In the genomic region with DNA sequence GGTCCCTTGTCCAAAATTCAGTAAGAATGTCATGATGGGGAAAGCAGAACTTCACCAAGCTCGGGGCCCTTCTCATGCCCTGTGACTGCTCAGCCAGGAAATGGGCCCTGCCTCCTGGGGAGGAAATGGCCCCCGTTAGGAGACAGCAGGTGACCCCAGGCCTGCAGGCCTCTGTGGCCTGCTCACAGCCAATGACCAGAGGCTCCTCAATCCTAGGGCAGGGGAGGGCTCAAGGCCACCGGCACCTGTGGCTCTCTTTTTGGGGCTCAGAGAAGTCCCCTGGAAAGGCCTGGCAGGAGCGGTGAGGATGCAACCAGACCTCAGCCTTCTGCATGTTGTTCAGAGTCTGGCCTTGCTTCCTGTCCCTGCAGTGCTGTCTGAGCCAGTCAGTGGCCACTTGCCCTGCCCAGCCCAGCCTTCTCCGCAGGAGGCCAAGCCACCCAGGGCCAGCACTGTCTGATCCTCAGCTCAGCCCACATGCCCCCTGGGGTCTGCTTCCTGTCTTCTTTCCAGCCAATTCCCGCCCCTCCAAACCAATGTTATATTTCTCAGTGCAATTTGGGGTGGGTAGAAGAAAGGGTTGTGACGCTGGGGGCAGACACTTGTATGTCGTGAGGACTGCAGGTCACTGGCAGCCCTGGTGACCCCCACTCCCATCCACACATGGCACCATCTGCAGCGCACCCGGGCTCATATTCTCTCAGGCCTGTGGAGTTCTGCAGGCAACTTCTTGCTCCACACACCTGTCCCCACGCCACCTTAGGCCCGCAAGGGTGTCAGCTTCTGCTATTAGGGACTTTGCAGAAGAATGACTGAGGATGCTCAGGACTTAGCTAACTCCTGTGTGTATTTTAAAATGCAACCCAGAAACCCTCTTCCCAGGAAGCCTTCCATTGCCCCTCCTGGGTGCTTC, we compare ENCODE assay signal across 2 cellular contexts.
TF ChIP-seq lines count a peak whose summit lies in the region.

No MANE protein-coding gene starts in this region.

TF ChIP-seq in liver, 16 proteins besides CTCF, POLR2A, EP300 and RAD21 (continued from another document):
- TF ChIP-seq, protein P1, sequence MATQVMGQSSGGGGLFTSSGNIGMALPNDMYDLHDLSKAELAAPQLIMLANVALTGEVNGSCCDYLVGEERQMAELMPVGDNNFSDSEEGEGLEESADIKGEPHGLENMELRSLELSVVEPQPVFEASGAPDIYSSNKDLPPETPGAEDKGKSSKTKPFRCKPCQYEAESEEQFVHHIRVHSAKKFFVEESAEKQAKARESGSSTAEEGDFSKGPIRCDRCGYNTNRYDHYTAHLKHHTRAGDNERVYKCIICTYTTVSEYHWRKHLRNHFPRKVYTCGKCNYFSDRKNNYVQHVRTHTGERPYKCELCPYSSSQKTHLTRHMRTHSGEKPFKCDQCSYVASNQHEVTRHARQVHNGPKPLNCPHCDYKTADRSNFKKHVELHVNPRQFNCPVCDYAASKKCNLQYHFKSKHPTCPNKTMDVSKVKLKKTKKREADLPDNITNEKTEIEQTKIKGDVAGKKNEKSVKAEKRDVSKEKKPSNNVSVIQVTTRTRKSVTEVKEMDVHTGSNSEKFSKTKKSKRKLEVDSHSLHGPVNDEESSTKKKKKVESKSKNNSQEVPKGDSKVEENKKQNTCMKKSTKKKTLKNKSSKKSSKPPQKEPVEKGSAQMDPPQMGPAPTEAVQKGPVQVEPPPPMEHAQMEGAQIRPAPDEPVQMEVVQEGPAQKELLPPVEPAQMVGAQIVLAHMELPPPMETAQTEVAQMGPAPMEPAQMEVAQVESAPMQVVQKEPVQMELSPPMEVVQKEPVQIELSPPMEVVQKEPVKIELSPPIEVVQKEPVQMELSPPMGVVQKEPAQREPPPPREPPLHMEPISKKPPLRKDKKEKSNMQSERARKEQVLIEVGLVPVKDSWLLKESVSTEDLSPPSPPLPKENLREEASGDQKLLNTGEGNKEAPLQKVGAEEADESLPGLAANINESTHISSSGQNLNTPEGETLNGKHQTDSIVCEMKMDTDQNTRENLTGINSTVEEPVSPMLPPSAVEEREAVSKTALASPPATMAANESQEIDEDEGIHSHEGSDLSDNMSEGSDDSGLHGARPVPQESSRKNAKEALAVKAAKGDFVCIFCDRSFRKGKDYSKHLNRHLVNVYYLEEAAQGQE (IDR thresholded peaks at IDR 0.05) = no peak
- TF ChIP-seq JUND (IDR thresholded peaks at IDR 0.05) (no peak), FOXA1 (IDR thresholded peaks at IDR 0.05) (no peak), HNF4G (IDR thresholded peaks at IDR 0.05) (no peak), SP1 (IDR thresholded peaks at IDR 0.05) (no peak), GABPA (IDR thresholded peaks at IDR 0.05 in 1 of 2, conservative IDR thresholded peaks at IDR 0.05 in 1 of 2) (no peak), RXRA (IDR thresholded peaks at IDR 0.05) (no peak), HNF4A (conservative IDR thresholded peaks at IDR 0.05) (no peak), YY1 (IDR thresholded peaks at IDR 0.05) (no peak), EGR1 (IDR thresholded peaks at IDR 0.05; ENCODE audit: low read depth in 2 of 2) (no peak), TAF1 (conservative IDR thresholded peaks at IDR 0.05) (no peak), ZBTB33 (IDR thresholded peaks at IDR 0.05) (no peak)
- TF ChIP-seq, protein P2, sequence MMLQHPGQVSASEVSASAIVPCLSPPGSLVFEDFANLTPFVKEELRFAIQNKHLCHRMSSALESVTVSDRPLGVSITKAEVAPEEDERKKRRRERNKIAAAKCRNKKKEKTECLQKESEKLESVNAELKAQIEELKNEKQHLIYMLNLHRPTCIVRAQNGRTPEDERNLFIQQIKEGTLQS (IDR thresholded peaks at IDR 0.05) = no peak

TF ChIP-seq in HepG2, 621 proteins besides CTCF, POLR2A, EP300 and RAD21 (continued from another document):
- TF ChIP-seq, protein P3, sequence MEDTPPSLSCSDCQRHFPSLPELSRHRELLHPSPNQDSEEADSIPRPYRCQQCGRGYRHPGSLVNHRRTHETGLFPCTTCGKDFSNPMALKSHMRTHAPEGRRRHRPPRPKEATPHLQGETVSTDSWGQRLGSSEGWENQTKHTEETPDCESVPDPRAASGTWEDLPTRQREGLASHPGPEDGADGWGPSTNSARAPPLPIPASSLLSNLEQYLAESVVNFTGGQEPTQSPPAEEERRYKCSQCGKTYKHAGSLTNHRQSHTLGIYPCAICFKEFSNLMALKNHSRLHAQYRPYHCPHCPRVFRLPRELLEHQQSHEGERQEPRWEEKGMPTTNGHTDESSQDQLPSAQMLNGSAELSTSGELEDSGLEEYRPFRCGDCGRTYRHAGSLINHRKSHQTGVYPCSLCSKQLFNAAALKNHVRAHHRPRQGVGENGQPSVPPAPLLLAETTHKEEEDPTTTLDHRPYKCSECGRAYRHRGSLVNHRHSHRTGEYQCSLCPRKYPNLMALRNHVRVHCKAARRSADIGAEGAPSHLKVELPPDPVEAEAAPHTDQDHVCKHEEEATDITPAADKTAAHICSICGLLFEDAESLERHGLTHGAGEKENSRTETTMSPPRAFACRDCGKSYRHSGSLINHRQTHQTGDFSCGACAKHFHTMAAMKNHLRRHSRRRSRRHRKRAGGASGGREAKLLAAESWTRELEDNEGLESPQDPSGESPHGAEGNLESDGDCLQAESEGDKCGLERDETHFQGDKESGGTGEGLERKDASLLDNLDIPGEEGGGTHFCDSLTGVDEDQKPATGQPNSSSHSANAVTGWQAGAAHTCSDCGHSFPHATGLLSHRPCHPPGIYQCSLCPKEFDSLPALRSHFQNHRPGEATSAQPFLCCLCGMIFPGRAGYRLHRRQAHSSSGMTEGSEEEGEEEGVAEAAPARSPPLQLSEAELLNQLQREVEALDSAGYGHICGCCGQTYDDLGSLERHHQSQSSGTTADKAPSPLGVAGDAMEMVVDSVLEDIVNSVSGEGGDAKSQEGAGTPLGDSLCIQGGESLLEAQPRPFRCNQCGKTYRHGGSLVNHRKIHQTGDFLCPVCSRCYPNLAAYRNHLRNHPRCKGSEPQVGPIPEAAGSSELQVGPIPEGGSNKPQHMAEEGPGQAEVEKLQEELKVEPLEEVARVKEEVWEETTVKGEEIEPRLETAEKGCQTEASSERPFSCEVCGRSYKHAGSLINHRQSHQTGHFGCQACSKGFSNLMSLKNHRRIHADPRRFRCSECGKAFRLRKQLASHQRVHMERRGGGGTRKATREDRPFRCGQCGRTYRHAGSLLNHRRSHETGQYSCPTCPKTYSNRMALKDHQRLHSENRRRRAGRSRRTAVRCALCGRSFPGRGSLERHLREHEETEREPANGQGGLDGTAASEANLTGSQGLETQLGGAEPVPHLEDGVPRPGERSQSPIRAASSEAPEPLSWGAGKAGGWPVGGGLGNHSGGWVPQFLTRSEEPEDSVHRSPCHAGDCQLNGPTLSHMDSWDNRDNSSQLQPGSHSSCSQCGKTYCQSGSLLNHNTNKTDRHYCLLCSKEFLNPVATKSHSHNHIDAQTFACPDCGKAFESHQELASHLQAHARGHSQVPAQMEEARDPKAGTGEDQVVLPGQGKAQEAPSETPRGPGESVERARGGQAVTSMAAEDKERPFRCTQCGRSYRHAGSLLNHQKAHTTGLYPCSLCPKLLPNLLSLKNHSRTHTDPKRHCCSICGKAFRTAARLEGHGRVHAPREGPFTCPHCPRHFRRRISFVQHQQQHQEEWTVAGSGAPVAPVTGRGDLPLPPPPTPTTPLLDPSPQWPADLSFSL (CRISPR knock-in tag; IDR thresholded peaks at IDR 0.05) = no peak
- TF ChIP-seq, protein P4, sequence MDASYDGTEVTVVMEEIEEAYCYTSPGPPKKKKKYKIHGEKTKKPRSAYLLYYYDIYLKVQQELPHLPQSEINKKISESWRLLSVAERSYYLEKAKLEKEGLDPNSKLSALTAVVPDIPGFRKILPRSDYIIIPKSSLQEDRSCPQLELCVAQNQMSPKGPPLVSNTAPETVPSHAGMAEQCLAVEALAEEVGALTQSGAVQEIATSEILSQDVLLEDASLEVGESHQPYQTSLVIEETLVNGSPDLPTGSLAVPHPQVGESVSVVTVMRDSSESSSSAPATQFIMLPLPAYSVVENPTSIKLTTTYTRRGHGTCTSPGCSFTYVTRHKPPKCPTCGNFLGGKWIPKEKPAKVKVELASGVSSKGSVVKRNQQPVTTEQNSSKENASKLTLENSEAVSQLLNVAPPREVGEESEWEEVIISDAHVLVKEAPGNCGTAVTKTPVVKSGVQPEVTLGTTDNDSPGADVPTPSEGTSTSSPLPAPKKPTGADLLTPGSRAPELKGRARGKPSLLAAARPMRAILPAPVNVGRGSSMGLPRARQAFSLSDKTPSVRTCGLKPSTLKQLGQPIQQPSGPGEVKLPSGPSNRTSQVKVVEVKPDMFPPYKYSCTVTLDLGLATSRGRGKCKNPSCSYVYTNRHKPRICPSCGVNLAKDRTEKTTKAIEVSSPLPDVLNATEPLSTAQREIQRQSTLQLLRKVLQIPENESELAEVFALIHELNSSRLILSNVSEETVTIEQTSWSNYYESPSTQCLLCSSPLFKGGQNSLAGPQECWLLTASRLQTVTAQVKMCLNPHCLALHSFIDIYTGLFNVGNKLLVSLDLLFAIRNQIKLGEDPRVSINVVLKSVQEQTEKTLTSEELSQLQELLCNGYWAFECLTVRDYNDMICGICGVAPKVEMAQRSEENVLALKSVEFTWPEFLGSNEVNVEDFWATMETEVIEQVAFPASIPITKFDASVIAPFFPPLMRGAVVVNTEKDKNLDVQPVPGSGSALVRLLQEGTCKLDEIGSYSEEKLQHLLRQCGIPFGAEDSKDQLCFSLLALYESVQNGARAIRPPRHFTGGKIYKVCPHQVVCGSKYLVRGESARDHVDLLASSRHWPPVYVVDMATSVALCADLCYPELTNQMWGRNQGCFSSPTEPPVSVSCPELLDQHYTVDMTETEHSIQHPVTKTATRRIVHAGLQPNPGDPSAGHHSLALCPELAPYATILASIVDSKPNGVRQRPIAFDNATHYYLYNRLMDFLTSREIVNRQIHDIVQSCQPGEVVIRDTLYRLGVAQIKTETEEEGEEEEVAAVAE (CRISPR knock-in tag; IDR thresholded peaks at IDR 0.05; ENCODE audit: borderline replicate concordance) = no peak
- TF ChIP-seq FUBP1 (CRISPR knock-in tag; IDR thresholded peaks at IDR 0.05; ENCODE audit: borderline replicate concordance) (no peak), CEBPG (CRISPR knock-in tag; IDR thresholded peaks at IDR 0.05) (no peak), SNAPC2 (CRISPR knock-in tag; IDR thresholded peaks at IDR 0.05) (no peak), ZNF670 (CRISPR knock-in tag; IDR thresholded peaks at IDR 0.05; ENCODE audit: borderline replicate concordance) (no peak), TCF7 (IDR thresholded peaks at IDR 0.05; ENCODE audit: low read depth) (no peak), GTF2F1 (IDR thresholded peaks at IDR 0.05; ENCODE audit: low read length) (no peak), CC2D1A (CRISPR knock-in tag; IDR thresholded peaks at IDR 0.05) (no peak), ZBTB42 (CRISPR knock-in tag; IDR thresholded peaks at IDR 0.05) (no peak), ZNF329 (CRISPR knock-in tag; IDR thresholded peaks at IDR 0.05; ENCODE audit: low read depth) (no peak), ZNF672 (CRISPR knock-in tag; IDR thresholded peaks at IDR 0.05) (no peak)
- TF ChIP-seq, protein P5, sequence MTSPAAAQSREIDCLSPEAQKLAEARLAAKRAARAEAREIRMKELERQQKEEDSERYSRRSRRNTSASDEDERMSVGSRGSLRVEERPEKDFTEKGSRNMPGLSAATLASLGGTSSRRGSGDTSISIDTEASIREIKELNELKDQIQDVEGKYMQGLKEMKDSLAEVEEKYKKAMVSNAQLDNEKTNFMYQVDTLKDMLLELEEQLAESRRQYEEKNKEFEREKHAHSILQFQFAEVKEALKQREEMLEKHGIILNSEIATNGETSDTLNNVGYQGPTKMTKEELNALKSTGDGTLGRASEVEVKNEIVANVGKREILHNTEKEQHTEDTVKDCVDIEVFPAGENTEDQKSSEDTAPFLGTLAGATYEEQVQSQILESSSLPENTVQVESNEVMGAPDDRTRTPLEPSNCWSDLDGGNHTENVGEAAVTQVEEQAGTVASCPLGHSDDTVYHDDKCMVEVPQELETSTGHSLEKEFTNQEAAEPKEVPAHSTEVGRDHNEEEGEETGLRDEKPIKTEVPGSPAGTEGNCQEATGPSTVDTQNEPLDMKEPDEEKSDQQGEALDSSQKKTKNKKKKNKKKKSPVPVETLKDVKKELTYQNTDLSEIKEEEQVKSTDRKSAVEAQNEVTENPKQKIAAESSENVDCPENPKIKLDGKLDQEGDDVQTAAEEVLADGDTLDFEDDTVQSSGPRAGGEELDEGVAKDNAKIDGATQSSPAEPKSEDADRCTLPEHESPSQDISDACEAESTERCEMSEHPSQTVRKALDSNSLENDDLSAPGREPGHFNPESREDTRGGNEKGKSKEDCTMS (CRISPR knock-in tag; conservative IDR thresholded peaks at IDR 0.05) = no peak
